Comparison of ENCODE assay signal across 1 cellular context in the genomic region with DNA sequence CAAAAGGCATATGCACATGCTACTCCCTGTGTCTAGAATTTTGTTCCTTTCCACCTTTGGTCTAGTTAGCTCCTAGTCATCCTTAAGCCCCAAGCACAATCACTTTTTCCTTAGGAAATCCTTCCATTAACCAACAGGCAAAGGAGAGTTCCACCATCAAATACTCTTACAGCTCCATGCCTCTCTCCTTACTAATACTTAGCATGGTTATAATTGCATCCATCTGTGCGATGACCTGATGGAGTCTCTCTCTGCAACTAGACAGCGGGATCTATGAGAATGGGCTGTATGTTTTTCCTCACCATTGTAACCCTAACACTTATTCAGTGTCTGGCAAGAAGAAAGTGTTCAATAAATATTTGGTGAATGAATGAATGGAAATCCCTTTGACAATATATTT.
TF ChIP-seq lines count a peak whose summit lies in the region.

No MANE protein-coding gene starts in this region.

TF ChIP-seq in SK-N-SH treated with all-trans-retinoic acid at 6 μM for 48 hours, 23 proteins besides CTCF, POLR2A, EP300 and RAD21 (continued from another document):
- TF ChIP-seq, protein P1, sequence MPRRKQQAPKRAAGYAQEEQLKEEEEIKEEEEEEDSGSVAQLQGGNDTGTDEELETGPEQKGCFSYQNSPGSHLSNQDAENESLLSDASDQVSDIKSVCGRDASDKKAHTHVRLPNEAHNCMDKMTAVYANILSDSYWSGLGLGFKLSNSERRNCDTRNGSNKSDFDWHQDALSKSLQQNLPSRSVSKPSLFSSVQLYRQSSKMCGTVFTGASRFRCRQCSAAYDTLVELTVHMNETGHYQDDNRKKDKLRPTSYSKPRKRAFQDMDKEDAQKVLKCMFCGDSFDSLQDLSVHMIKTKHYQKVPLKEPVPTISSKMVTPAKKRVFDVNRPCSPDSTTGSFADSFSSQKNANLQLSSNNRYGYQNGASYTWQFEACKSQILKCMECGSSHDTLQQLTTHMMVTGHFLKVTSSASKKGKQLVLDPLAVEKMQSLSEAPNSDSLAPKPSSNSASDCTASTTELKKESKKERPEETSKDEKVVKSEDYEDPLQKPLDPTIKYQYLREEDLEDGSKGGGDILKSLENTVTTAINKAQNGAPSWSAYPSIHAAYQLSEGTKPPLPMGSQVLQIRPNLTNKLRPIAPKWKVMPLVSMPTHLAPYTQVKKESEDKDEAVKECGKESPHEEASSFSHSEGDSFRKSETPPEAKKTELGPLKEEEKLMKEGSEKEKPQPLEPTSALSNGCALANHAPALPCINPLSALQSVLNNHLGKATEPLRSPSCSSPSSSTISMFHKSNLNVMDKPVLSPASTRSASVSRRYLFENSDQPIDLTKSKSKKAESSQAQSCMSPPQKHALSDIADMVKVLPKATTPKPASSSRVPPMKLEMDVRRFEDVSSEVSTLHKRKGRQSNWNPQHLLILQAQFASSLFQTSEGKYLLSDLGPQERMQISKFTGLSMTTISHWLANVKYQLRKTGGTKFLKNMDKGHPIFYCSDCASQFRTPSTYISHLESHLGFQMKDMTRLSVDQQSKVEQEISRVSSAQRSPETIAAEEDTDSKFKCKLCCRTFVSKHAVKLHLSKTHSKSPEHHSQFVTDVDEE (CRISPR knock-in tag; IDR thresholded peaks at IDR 0.05), result no peak
- no peak for TF ChIP-seq GLIS3 (CRISPR knock-in tag; IDR thresholded peaks at IDR 0.05)
TF ChIP-seq in SK-N-SH treated with all-trans-retinoic acid at 6 μM for 48 hours: peak in this region for 0.
